Comparison of ENCODE assay signal across 15 cellular contexts in the genomic region with DNA sequence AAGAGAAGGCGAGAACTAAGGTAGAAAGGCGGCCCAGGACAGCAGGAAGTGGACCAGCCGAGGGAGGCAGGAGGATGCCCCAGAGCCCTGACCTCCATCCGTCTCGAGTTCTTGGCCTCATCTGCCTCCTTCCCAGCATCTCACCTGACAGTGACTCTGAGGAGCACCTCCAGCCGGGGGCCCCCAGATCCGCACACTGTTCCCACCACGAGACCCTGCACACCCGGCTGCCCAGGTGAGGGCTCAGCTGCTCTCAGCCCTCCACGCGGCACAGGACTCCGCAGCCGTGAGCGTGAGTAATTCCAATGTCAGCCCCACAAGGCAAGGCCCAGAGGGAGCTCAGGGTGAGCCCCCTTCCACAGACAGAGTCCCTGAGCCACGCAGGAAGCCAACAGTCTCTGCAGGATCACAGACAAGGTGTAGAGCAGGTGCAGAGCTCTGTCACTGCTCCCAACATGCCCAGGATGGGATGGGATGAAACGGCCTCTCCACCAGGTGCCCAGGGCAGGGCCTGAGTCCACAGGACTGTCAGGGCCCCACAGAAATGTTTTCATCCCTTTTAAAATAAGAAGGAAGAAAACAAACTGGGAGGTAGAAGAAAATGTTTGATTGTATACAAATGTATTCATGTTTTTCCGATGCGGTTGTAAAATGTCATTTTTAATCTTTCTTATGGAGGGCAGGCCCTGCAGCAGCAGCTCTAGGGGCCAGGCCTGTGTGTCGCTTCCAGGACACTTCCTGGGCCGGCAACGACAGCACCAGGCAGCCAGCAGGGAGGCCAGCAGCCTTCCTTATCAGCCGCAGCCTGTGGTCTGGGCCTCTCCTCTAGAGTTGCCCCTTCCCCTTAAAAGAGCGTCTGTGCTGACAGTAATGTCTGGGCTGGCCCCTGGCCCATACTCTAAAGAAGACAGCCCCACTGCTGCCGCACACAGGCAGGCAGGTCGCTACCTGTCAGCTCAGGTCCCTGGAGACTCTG.
A peak's percentile ranks its signal among the peaks of the same experiment; 100 is the strongest.
DNase-seq lines count a peak whose midpoint lies in the region; ATAC-seq and TF ChIP-seq lines count a peak whose summit lies in the region.
"Had no signal": no experiment of that assay in that cellular context is flagged by ENCODE, and none has a peak within 500 bp of the region (broad histone marks: within the 10 kb centered on the region; RNA-seq: fewer than 3 reads in every experiment).

No MANE protein-coding gene starts in this region.

- H2BK15ac ChIP-seq in neuronal stem cell (ENCODE audit: low read length) = peak overlapping the region; percentile 82

- H3K4me3 ChIP-seq in epithelial cell of esophagus (ENCODE audit: low read length) (no peak overlapping the region), neuronal stem cell (ENCODE audit: low read length in 2 of 2) (no peak overlapping the region)
- H3K4me3 ChIP-seq: lung, upper lobe of left lung had no signal

- no peak overlapping the region for H4K91ac ChIP-seq in neuronal stem cell (ENCODE audit: low read depth, low read length, poor library complexity)

- no peak overlapping the region for H3K27ac ChIP-seq in neuronal stem cell (replicated peaks; ENCODE audit: low read length)
- H3K27ac ChIP-seq: HL-60, upper lobe of left lung had no signal

- peak overlapping the region; percentile 27 for H3K9ac ChIP-seq in neuronal stem cell (ENCODE audit: low read depth, low read length, poor library complexity)

- H3K23ac ChIP-seq in neuronal stem cell (ENCODE audit: low read depth, low read length, poor library complexity) = peak overlapping the region; percentile 75

- peak overlapping the region; percentile 36 for H2AFZ ChIP-seq in neuronal stem cell (ENCODE audit: low read length)

- H3K14ac ChIP-seq in neuronal stem cell (ENCODE audit: low read length) = peak overlapping the region; percentile 96

- intact Hi-C loops in left ventricle myocardium superior (cut with micrococcal nuclease) (no loop called here), left cardiac atrium (cut with DNase I) (no loop called here)

- no peak overlapping the region for H3K4me2 ChIP-seq in neuronal stem cell (ENCODE audit: insufficient read depth, low read length, poor library complexity, severe bottlenecking)

- H3K18ac ChIP-seq in neuronal stem cell (ENCODE audit: low read length) = peak overlapping the region; percentile 94

- H2BK120ac ChIP-seq in neuronal stem cell (ENCODE audit: low read depth, low read length) = peak overlapping the region; percentile 67

- no peak for TF ChIP-seq POLR2A in GM18505 (IDR thresholded peaks at IDR 0.05; ENCODE audit: borderline replicate concordance, extremely low read depth, insufficient read depth, insufficient read length)

- H2AK5ac ChIP-seq in neuronal stem cell (ENCODE audit: low read depth, low read length) = peak overlapping the region; percentile 99

- H2BK5ac ChIP-seq in neuronal stem cell (ENCODE audit: low read length) = peak overlapping the region; percentile 59

- peaks cover 24 to 35% of the 10 kb centered on the region in 2 donors for H3K4me1 ChIP-seq in neuronal stem cell (ENCODE audit: control insufficient read depth in 2 of 2, insufficient read depth in 1 of 2, low read depth in 1 of 2, low read length in 2 of 2)

- peak; percentile 17 for DNase-seq in left ventricle myocardium superior
- no peak for DNase-seq in left cardiac atrium
- peak; percentile 9 for DNase-seq in epithelial cell of esophagus (ENCODE audit: low read depth)
- no peak for DNase-seq in neuronal stem cell (ENCODE audit: low spot score)
- no peak for DNase-seq in NCI-H524 (lab: John Stamatoyannopoulos, UW)
- DNase-seq: activated CD4-positive, alpha-beta T cell treated with anti-CD3 and anti-CD28 coated beads, Interleukin-2, amount 50 U/mL, for 1 hour; activated T-cell treated with anti-CD3 and anti-CD28 coated beads, Interleukin-2, amount 50 U/mL, for 4 hours; central memory CD4-positive, alpha-beta T cell; effector CD4-positive, alpha-beta T cell had no signal

- TF ChIP-seq CTCF in epithelial cell of esophagus (IDR thresholded peaks at IDR 0.05; ENCODE audit: insufficient read depth, low read depth, low read length, missing control alignments) = no peak

- H3K27me3 ChIP-seq in neuronal stem cell (ENCODE audit: control insufficient read depth in 3 of 3, insufficient read depth in 3 of 3, low read depth in 1 of 3, low read length in 3 of 3) = peaks cover 0 to 8% (median 0%) of the 10 kb centered on the region in 3 experiments
- H3K27me3 ChIP-seq: upper lobe of left lung had no signal

- no peaks in the 10 kb centered on the region for H3K79me1 ChIP-seq in neuronal stem cell (ENCODE audit: low read depth, low read length)

- peak overlapping the region; percentile 94 for H3K4ac ChIP-seq in neuronal stem cell (ENCODE audit: low read length)

- no peak overlapping the region for H4K8ac ChIP-seq in neuronal stem cell (ENCODE audit: low read depth, low read length)

- WGBS in neuronal stem cell (ENCODE audit: extremely low coverage in 2 of 2, insufficient read length in 2 of 2, insufficient replicate concordance in 1 of 2), 2 donors = no CpG with 5 or more reads among the region's 25 CpGs

- no peaks in the 10 kb centered on the region for H3K36me3 ChIP-seq in neuronal stem cell (replicated peaks in 1 of 2; ENCODE audit: control insufficient read depth in 2 of 2, insufficient read depth in 2 of 2, low read length in 2 of 2)
- H3K36me3 ChIP-seq: upper lobe of left lung had no signal

- ATAC-seq in left ventricle myocardium superior (no peak), left cardiac atrium (no peak), GM18505 (IDR thresholded peaks at IDR 0.05; ENCODE audit: unreplicated experiment) (no peak), HG02973 (IDR thresholded peaks at IDR 0.05; ENCODE audit: unreplicated experiment) (no peak), HG03095 (IDR thresholded peaks at IDR 0.05; ENCODE audit: unreplicated experiment) (no peak)
- ATAC-seq: activated T-cell treated with anti-CD3 and anti-CD28 coated beads, Interleukin-2, amount 50 U/mL, for 4 hours had no signal

- H3K9me3 ChIP-seq in neuronal stem cell (replicated peaks in 1 of 2; ENCODE audit: control insufficient read depth in 2 of 2, insufficient read depth in 1 of 2, low read depth in 1 of 2, low read length in 2 of 2) = no peaks in the 10 kb centered on the region
- H3K9me3 ChIP-seq: upper lobe of left lung had no signal

- H2BK12ac ChIP-seq in neuronal stem cell (ENCODE audit: low read length) = peak overlapping the region; percentile 82

Comparison
In these comparisons a context has a peak if more than half of its experiments do, and no peak if none do; other contexts are left out.
1. DNase-seq: peak in left ventricle myocardium superior (single experiment) and epithelial cell of esophagus (single experiment); none in left cardiac atrium (single experiment), neuronal stem cell (single experiment) and NCI-H524 (0 of 2).